Comparison of ENCODE assay signal across 8 cellular contexts in genomic region chr6:166383817-166384363, GRCh38. TPM values are rescaled to one million over a fixed set of nuclear protein-coding genes. Genes with fewer than 3 reads are reported as not detected.
DNase-seq lines count a peak whose midpoint lies in the region; ATAC-seq and TF ChIP-seq lines count a peak whose summit lies in the region.
"Not testable (repeated sequence)": the region's sequence is repeated elsewhere in the genome, so short reads cannot be mapped to it uniquely, and the experiment has no call there.

No MANE protein-coding gene starts in this region.

- TF ChIP-seq CTCF in AG09309 (IDR thresholded peaks at IDR 0.05; ENCODE audit: control insufficient read depth, insufficient read depth, low read depth, low read length, missing control alignments) (peak; percentile 13), WERI-Rb-1 (IDR thresholded peaks at IDR 0.05; ENCODE audit: low read depth, low read length) (0 out of 2 replicates have a peak, but pooled peaks have one; percentile 2), ascending aorta (IDR thresholded peaks at IDR 0.05) (peak in 2 of 3 experiments; percentile 16 to 32), fibroblast of the aortic adventitia (IDR thresholded peaks at IDR 0.05; ENCODE audit: insufficient read depth, low read length) (peak; percentile 33)
- TF ChIP-seq CTCF in mucosa of descending colon (IDR thresholded peaks at IDR 0.05), result not testable (repeated sequence)

- not testable (repeated sequence) for H3K36me3 ChIP-seq in KOPT-K1 (ENCODE audit: insufficient read depth, low read length); WERI-Rb-1; ascending aorta; mucosa of descending colon (ENCODE audit: low read depth)

- peak; percentile 5 for ATAC-seq in GM21528 (IDR thresholded peaks at IDR 0.05; ENCODE audit: low FRiP score, unreplicated experiment)
- ATAC-seq in mucosa of descending colon, result not testable (repeated sequence)

- DNase-seq in AG09309 (ENCODE audit: low read depth), result not testable (repeated sequence)
- peak; percentile 55 for DNase-seq in WERI-Rb-1
- peak in 1 of 2 donors; percentile 75 for DNase-seq in ascending aorta (ENCODE audit: low spot score in 2 of 2)
- DNase-seq in fibroblast of the aortic adventitia (ENCODE audit: low read depth), result peak; percentile 22
- DNase-seq in mucosa of descending colon, result peak in 2 of 3 donors; percentile 69 to 76
- DNase-seq in stimulated activated CD4-positive, alpha-beta T cell treated with anti-CD3 and anti-CD28 coated beads, Interleukin-2, amount 100 ng/mL, for 4 hours (ENCODE audit: low read depth), result peak; percentile 3

- H3K4me3 ChIP-seq in AG09309 (ENCODE audit: control insufficient read depth, low read depth, low read length), result peak overlapping the region; percentile 84
- H3K4me3 ChIP-seq in WERI-Rb-1 (ENCODE audit: low read depth, low read length), result peak overlapping the region; percentile 87
- peak overlapping the region; percentile 74 to 94 for H3K4me3 ChIP-seq in ascending aorta
- H3K4me3 ChIP-seq in fibroblast of the aortic adventitia (ENCODE audit: low read depth, low read length), result peak overlapping the region; percentile 76
- peak overlapping the region; percentile 92 for H3K4me3 ChIP-seq in mucosa of descending colon

- not testable (repeated sequence) for H3K27me3 ChIP-seq in WERI-Rb-1 (ENCODE audit: insufficient read depth, low read depth, severe bottlenecking); ascending aorta

- H3K27ac ChIP-seq in KOPT-K1 (ENCODE audit: low read depth, low read length, poor library complexity, severe bottlenecking), result peak overlapping the region; percentile 65
- peak overlapping the region; percentile 79 for H3K27ac ChIP-seq in WERI-Rb-1
- H3K27ac ChIP-seq in ascending aorta, result peak overlapping the region; percentile 95

- intact Hi-C loops in ascending aorta (cut with DNase I) (loop anchor here (1.0 to 10.0 kb wide), 8 partner anchors 20 to 615 kb away; partner anchors contain the start of genes CEP43, RNASET2, RPS6KA2 and SFT2D1), mucosa of descending colon (cut with DNase I, micrococcal nuclease) (loop anchor here in 1 of 2 donors (10.0 kb wide), 1 partner anchor 49 kb away; no protein-coding TSS in a partner anchor)

- not testable (repeated sequence) for H3K9me3 ChIP-seq in KOPT-K1 (ENCODE audit: insufficient read depth, low read length, poor library complexity, severe bottlenecking); WERI-Rb-1 (ENCODE audit: severe bottlenecking); ascending aorta; mucosa of descending colon

- H3K4me1 ChIP-seq in ascending aorta, result peaks cover 0 to 18% of the 10 kb centered on the region in 2 donors
- H3K4me1 ChIP-seq in mucosa of descending colon (ENCODE audit: low read depth), result not testable (repeated sequence)

RNA-seq across cellular contexts. Expression of gene MPC1, which starts 1.1 kb away (rescaled TPM):
- total RNA-seq in ascending aorta (23.8 TPM), fibroblast of the aortic adventitia (ENCODE audit: low replicate concordance) (11.8 and 33.8 TPM in 2 replicates), mucosa of descending colon (100 to 1,000 TPM in 2 of 3 donors, 10 to 100 TPM in 1; 75.0 to 139 (median 117) TPM)

RNA-seq across cellular contexts. Expression of gene SFT2D1, which starts 41.5 kb away (rescaled TPM):
- total RNA-seq in ascending aorta, result 77.7 TPM
- 10.8 and 37.7 TPM in 2 replicates for total RNA-seq in fibroblast of the aortic adventitia (ENCODE audit: low replicate concordance)
- total RNA-seq in mucosa of descending colon, result 10 to 100 TPM; 40.4 to 67.5 (median 53.3) TPM
